11 cellular contexts compared by ENCODE assay signal in the genomic region with DNA sequence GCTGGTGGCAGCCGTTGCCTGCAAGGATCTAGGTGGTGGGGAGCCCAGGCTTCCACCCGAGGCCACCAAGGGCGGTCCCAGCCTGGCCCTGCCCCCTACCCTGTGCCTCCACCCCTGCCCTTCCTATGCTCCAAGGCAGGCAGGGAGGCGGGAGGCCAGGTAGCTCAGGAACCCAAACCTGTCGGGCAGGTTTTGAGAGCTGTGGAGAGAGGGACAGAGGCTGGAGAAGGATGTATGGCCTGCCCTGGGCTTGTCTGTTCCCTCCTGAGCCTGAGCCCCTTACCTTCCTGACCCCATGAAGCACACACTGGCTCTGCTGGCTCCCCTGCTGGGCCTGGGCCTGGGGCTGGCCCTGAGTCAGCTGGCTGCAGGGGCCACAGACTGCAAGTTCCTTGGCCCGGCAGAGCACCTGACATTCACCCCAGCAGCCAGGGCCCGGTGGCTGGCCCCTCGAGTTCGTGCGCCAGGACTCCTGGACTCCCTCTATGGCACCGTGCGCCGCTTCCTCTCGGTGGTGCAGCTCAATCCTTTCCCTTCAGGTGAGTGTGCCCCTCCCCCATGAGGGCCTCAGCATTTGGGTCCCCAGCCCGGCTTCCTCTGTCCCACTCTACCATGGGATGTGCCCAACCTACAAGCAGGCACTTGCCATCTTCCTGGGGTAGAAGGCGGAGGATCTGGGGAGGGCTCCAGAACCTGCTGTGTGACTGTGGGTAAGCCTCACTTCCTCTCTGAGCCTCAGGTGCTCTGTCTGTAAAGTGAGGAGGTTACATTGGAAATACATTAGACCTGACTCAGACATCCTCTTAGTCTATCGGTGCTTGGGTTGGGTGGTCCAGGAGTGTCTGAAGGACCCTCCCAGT. TPM values are rescaled to one million over a fixed set of nuclear protein-coding genes. Genes with fewer than 3 reads are reported as not detected.
DNase-seq lines count a peak whose midpoint lies in the region; ATAC-seq and FAIRE-seq lines count a peak whose summit lies in the region.
"Had no signal": no experiment of that assay in that cellular context is flagged by ENCODE, and none has a peak within 500 bp of the region (broad histone marks: within the 10 kb centered on the region; RNA-seq: fewer than 3 reads in every experiment).

A gene with protein sequence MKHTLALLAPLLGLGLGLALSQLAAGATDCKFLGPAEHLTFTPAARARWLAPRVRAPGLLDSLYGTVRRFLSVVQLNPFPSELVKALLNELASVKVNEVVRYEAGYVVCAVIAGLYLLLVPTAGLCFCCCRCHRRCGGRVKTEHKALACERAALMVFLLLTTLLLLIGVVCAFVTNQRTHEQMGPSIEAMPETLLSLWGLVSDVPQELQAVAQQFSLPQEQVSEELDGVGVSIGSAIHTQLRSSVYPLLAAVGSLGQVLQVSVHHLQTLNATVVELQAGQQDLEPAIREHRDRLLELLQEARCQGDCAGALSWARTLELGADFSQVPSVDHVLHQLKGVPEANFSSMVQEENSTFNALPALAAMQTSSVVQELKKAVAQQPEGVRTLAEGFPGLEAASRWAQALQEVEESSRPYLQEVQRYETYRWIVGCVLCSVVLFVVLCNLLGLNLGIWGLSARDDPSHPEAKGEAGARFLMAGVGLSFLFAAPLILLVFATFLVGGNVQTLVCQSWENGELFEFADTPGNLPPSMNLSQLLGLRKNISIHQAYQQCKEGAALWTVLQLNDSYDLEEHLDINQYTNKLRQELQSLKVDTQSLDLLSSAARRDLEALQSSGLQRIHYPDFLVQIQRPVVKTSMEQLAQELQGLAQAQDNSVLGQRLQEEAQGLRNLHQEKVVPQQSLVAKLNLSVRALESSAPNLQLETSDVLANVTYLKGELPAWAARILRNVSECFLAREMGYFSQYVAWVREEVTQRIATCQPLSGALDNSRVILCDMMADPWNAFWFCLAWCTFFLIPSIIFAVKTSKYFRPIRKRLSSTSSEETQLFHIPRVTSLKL (plus strand): TSS at position 159 of the 860 bp plus-strand sequence. CDS start 137 bp downstream, at position 296.

- peaks cover 14% of the 10 kb centered on the region for H3K79me1 ChIP-seq in trophoblast cell (ENCODE audit: low read length)

- no peak for FAIRE-seq in HTR-8/SVneo (lab: Jason Lieb, UNC)

- no peaks in the 10 kb centered on the region for H3K27me3 ChIP-seq in trophoblast cell (ENCODE audit: insufficient read depth, low read length)
- H3K27me3 ChIP-seq: SJCRH30 had no signal

- peak within 1 kb of the TSS; percentile 70 for H4K8ac ChIP-seq in trophoblast cell (ENCODE audit: low read depth, low read length)

- H3K14ac ChIP-seq in trophoblast cell (ENCODE audit: low read length), result peak within 1 kb of the TSS; percentile 62

- H4K12ac ChIP-seq in trophoblast cell (ENCODE audit: low read depth, low read length), result peak within 1 kb of the TSS; percentile 19

- H2BK120ac ChIP-seq in trophoblast cell (ENCODE audit: insufficient read depth, low read length, poor library complexity), result peak within 1 kb of the TSS; percentile 54

- H3K9me3 ChIP-seq in trophoblast cell (ENCODE audit: insufficient read depth, low read depth, low read length), result no peaks in the 10 kb centered on the region
- H3K9me3 ChIP-seq: SJCRH30 had no signal

- no peak within 1 kb of the TSS for H3K4me3 ChIP-seq in trophoblast cell (ENCODE audit: low read depth, low read length)
- H3K4me3 ChIP-seq: SJCRH30 had no signal

- H3K4me2 ChIP-seq in trophoblast cell (ENCODE audit: low read length), result peak within 1 kb of the TSS; percentile 32

- H2AFZ ChIP-seq in trophoblast cell (ENCODE audit: insufficient read depth, low read length, poor library complexity), result no peak within 1 kb of the TSS

- H3K9ac ChIP-seq in trophoblast cell (ENCODE audit: low read length), result no peak within 1 kb of the TSS

- no peak for ATAC-seq in GM18498 (IDR thresholded peaks at IDR 0.05; ENCODE audit: unreplicated experiment)

- DNase-seq in DMS79 treated with DMSO at 0.1 percent for 48 hours (lab: John Stamatoyannopoulos, UW), result peak; percentile 87
- DNase-seq in NCI-H510A treated with DMSO at 0.1 percent for 48 hours (lab: John Stamatoyannopoulos, UW), result peak; percentile 33
- DNase-seq in iPS DF 19.7 (ENCODE audit: low read depth, low spot score), result peak; percentile 65
- peak; percentile 64 to 68 for DNase-seq in trophoblast cell
- no peak for DNase-seq in inferior parietal cortex (ENCODE audit: extremely low spot score)
- no peak for DNase-seq in HTR-8/SVneo (ENCODE audit: insufficient read length, low spot score)
- no peak for DNase-seq in stimulated activated CD4-positive, alpha-beta T cell treated with anti-CD3 and anti-CD28 coated beads, Interleukin-4, amount 100 ng/mL, for 24 hours
- DNase-seq: DND-41, NCI-H146 had no signal

- no peak within 1 kb of the TSS for H3K23ac ChIP-seq in trophoblast cell (ENCODE audit: low read length)

- peaks cover 7% of the 10 kb centered on the region for H3K79me2 ChIP-seq in trophoblast cell (ENCODE audit: control insufficient read depth, insufficient read depth, low read length, poor library complexity)

- H3K4ac ChIP-seq in trophoblast cell (ENCODE audit: low read depth, low read length), result peak within 1 kb of the TSS; percentile 31

- H2AK5ac ChIP-seq in trophoblast cell (ENCODE audit: low read length), result peak within 1 kb of the TSS; percentile 53

- H3K36me3 ChIP-seq in trophoblast cell (ENCODE audit: control insufficient read depth in 1 of 2, insufficient read depth in 2 of 2, low read length in 2 of 2), result no peaks in the 10 kb centered on the region
- H3K36me3 ChIP-seq: SJCRH30 had no signal

- peak within 1 kb of the TSS; percentile 91 for H2BK12ac ChIP-seq in trophoblast cell (ENCODE audit: low read length)

- peak within 1 kb of the TSS; percentile 73 for H3K18ac ChIP-seq in trophoblast cell (ENCODE audit: low read length)

- H3K27ac ChIP-seq in trophoblast cell (ENCODE audit: low read depth, low read length), result peak within 1 kb of the TSS; percentile 66
- H3K27ac ChIP-seq: SJCRH30 had no signal

- H4K91ac ChIP-seq in trophoblast cell (ENCODE audit: low read depth, low read length), result peak within 1 kb of the TSS; percentile 82

- no CpG with 5 or more reads among the region's 17 CpGs for WGBS in trophoblast cell (ENCODE audit: extremely low coverage, insufficient coverage, insufficient read length)

- H2BK5ac ChIP-seq in trophoblast cell (ENCODE audit: low read depth, low read length, poor library complexity), result peak within 1 kb of the TSS; percentile 74

- peaks cover 34 to 40% of the 10 kb centered on the region in 2 experiments for H3K4me1 ChIP-seq in trophoblast cell (ENCODE audit: control insufficient read depth in 1 of 2, insufficient read depth in 2 of 2, low read length in 2 of 2)
- H3K4me1 ChIP-seq: SJCRH30 had no signal

RNA-seq across cellular contexts. Expression of the gene that starts here (rescaled TPM):
- polyA plus RNA-seq in trophoblast cell (2013), result 15.3 and 15.9 TPM in 2 replicates

Comparison
In these comparisons a context has a peak if more than half of its experiments do, and no peak if none do; other contexts are left out.
1. DNase-seq: peak in DMS79 treated with DMSO at 0.1 percent for 48 hours (single experiment), NCI-H510A treated with DMSO at 0.1 percent for 48 hours (single experiment), iPS DF 19.7 (single experiment) and trophoblast cell (2 of 2); none in inferior parietal cortex (single experiment), HTR-8/SVneo (single experiment) and stimulated activated CD4-positive, alpha-beta T cell treated with anti-CD3 and anti-CD28 coated beads, Interleukin-4, amount 100 ng/mL, for 24 hours (single experiment).